1 cellular context compared by ENCODE assay signal in the genomic region with DNA sequence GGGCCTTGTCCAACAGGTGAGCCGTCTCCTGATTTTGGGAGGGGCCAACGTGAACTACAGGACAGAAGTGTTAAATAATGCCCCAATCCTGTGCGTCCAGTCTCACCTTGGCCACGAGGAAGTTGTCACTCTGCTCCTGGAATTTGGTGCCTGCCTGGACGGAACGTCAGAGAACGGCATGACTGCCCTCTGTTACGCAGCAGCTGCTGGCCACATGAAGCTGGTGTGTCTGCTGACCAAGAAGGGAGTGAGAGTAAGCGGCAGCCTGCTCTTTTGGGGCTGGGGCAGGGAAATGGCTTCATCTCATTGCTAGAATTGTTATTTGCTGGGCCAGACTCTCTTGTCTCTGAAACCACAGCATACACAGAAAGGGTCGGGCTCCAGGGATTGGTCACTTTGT.
TF ChIP-seq lines count a peak whose summit lies in the region.

No MANE protein-coding gene starts in this region.

TF ChIP-seq in H1, 55 proteins besides CTCF, POLR2A, EP300 and RAD21 (continued from another document):
- TF ChIP-seq BCL11A (IDR thresholded peaks at IDR 0.05; ENCODE audit: low read depth in 2 of 2, low read length in 2 of 2) (no peak), YY1 (IDR thresholded peaks at IDR 0.05; ENCODE audit: low read depth, low read length) (no peak), TEAD4 (IDR thresholded peaks at IDR 0.05; ENCODE audit: low read depth, low read length) (no peak), SIRT6 (IDR thresholded peaks at IDR 0.05; ENCODE audit: low read length) (no peak), CHD2 (IDR thresholded peaks at IDR 0.05; ENCODE audit: low read length) (no peak), TCF12 (IDR thresholded peaks at IDR 0.05; ENCODE audit: low read depth, low read length) (no peak), CHD7 (IDR thresholded peaks at IDR 0.05; ENCODE audit: insufficient replicate concordance, low read length) (no peak), RBBP5 (IDR thresholded peaks at IDR 0.05; ENCODE audit: borderline replicate concordance, low read depth, low read length) (no peak)
- TF ChIP-seq, protein P1, sequence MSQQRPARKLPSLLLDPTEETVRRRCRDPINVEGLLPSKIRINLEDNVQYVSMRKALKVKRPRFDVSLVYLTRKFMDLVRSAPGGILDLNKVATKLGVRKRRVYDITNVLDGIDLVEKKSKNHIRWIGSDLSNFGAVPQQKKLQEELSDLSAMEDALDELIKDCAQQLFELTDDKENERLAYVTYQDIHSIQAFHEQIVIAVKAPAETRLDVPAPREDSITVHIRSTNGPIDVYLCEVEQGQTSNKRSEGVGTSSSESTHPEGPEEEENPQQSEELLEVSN (IDR thresholded peaks at IDR 0.05) = no peak
- TF ChIP-seq, protein P2, sequence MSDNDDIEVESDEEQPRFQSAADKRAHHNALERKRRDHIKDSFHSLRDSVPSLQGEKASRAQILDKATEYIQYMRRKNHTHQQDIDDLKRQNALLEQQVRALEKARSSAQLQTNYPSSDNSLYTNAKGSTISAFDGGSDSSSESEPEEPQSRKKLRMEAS (IDR thresholded peaks at IDR 0.05) = no peak
TF ChIP-seq in H1: peak in this region for 0.
